20 cellular contexts compared by ENCODE assay signal in the genomic region with DNA sequence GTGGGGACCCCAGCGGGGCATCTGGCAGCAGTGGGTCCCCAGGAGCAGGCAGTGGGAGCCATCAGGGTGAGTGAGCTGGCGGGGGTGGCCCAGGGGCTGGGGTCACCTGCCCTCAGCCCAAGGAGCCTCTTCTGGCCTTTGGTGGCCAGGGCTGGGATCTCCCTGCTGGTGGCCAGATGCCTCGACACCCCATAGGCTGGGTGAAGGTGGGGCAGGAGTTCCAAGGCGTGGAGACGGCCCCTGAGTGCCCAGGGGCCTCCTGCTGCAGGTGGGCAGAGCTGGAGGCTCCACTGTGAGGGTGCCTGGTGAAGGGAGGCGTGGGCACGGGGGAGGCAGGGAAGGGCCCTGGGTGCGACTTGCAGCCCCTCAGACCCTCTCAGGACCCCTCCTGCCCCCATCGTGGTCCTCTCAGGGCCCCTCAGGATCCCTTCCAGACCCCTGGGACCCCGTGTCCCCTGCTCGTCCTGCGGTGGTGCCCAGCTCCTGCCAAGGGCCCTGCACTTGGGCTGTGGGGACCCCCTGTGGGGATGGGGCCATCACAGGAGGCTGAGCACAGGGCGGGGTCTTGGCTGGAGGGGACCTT. TPM values are rescaled to one million over a fixed set of nuclear protein-coding genes. Genes with fewer than 3 reads are reported as not detected.
A peak's percentile ranks its signal among the peaks of the same experiment; 100 is the strongest.
DNase-seq lines count a peak whose midpoint lies in the region; ATAC-seq and TF ChIP-seq lines count a peak whose summit lies in the region.
"Had no signal": no experiment of that assay in that cellular context is flagged by ENCODE, and none has a peak within 500 bp of the region (broad histone marks: within the 10 kb centered on the region; RNA-seq: fewer than 3 reads in every experiment).

No MANE protein-coding gene starts in this region.

- H3K4me3 ChIP-seq in osteoblast (ENCODE audit: insufficient read depth, low read length) (no peak overlapping the region), foreskin fibroblast (ENCODE audit: low read depth in 1 of 2, low read length in 2 of 2) (no peak overlapping the region)
- H3K4me3 ChIP-seq: prostate gland had no signal

- H3K27me3 ChIP-seq in H9 (ENCODE audit: insufficient read depth, low read length) (no peaks in the 10 kb centered on the region), osteoblast (ENCODE audit: insufficient read depth, low read length) (no peaks in the 10 kb centered on the region)

- no peak overlapping the region for H3K4me3 Mint-ChIP-seq in H9
- H3K4me3 Mint-ChIP-seq in effector memory CD8-positive, alpha-beta T cell, result no peak overlapping the region
- H3K4me3 Mint-ChIP-seq: stimulated activated memory B cell treated with anti-CD40 and anti-IgM and Interleukin-4, amounts not matched to agents 10 μg/mL and 1 μg/mL and 100 μg/mL, for 72 hours had no signal

- WGBS in H9 (ENCODE audit: extremely low coverage, insufficient read length, low lambda C conversion rate), result no CpG with 5 or more reads among the region's 13 CpGs

- no peaks in the 10 kb centered on the region for H3K23me2 ChIP-seq in H9 (ENCODE audit: insufficient read length, low read depth, low read length, poor library complexity, severe bottlenecking)

- H3K36me3 Mint-ChIP-seq in H9 (ENCODE audit: insufficient read depth in 1 of 3, low read depth in 3 of 3), result peaks cover 2 to 12% (median 5%) of the 10 kb centered on the region in 3 experiments; a peak in 6 of 7 replicates
- H3K36me3 Mint-ChIP-seq in effector memory CD8-positive, alpha-beta T cell (ENCODE audit: insufficient read depth), result peaks cover 25% of the 10 kb centered on the region

- no peak overlapping the region for H3T11ph ChIP-seq in H9 (ENCODE audit: low read length)

- H3K27ac Mint-ChIP-seq in H9, result no peak overlapping the region
- peak overlapping the region; percentile 89 to 98 for H3K27ac Mint-ChIP-seq in effector memory CD8-positive, alpha-beta T cell

- H3K27me3 Mint-ChIP-seq in H9 (ENCODE audit: low read depth), result peaks cover 4% of the 10 kb centered on the region
- no peaks in the 10 kb centered on the region for H3K27me3 Mint-ChIP-seq in effector memory CD8-positive, alpha-beta T cell
- H3K27me3 Mint-ChIP-seq: CD4-positive, CD25-positive, alpha-beta regulatory T cell; naive thymus-derived CD4-positive, alpha-beta T cell had no signal

- peaks cover 13 to 35% of the 10 kb centered on the region in 2 experiments for H3K9me3 Mint-ChIP-seq in H9
- H3K9me3 Mint-ChIP-seq in effector memory CD8-positive, alpha-beta T cell, result no peaks in the 10 kb centered on the region

- H2BK5ac ChIP-seq in H9 (ENCODE audit: insufficient read length, low read length), result no peak overlapping the region

- no peak for TF ChIP-seq CTCF in H9 (conservative IDR thresholded peaks at IDR 0.05)
- TF ChIP-seq CTCF in osteoblast (IDR thresholded peaks at IDR 0.05; ENCODE audit: extremely low read depth, low read depth, low read length), result no peak
- TF ChIP-seq CTCF in foreskin fibroblast (IDR thresholded peaks at IDR 0.05; ENCODE audit: low read depth, low read length), result no peak

- no peak overlapping the region for H4K91ac ChIP-seq in H9 (ENCODE audit: insufficient read length, low read depth, low read length)

- no peak for ATAC-seq in effector memory CD8-positive, alpha-beta T cell (replicated peaks)
- no peak for ATAC-seq in HG03521 (IDR thresholded peaks at IDR 0.05; ENCODE audit: unreplicated experiment)
- ATAC-seq: naive thymus-derived CD4-positive, alpha-beta T cell; stimulated activated memory B cell treated with anti-CD40 and anti-IgM and Interleukin-4, amounts not matched to agents 10 μg/mL and 1 μg/mL and 100 μg/mL, for 72 hours had no signal

- H3K4me2 ChIP-seq in H9 (ENCODE audit: insufficient read depth, insufficient read length, low read length) (no peak overlapping the region), osteoblast (ENCODE audit: insufficient read depth, low read length) (no peak overlapping the region)

- no peak overlapping the region for H3K9ac ChIP-seq in H9 (ENCODE audit: extremely low read depth, insufficient read length, low read length)

- H3K23ac ChIP-seq in H9 (ENCODE audit: insufficient read length, low read depth, low read length), result no peak overlapping the region

- H2BK15ac ChIP-seq in H9 (ENCODE audit: low read depth, low read length), result no peak overlapping the region

- no peak overlapping the region for H2AK5ac ChIP-seq in H9 (ENCODE audit: insufficient read length, low read length)

- H3K27ac ChIP-seq in H9 (ENCODE audit: insufficient read length, low read depth, low read length) (no peak overlapping the region), osteoblast (ENCODE audit: low read depth, low read length) (no peak overlapping the region)
- H3K27ac ChIP-seq: prostate gland had no signal

- H3K56ac ChIP-seq in H9 (ENCODE audit: insufficient read length, low read depth, low read length), result no peak overlapping the region

- no peak overlapping the region for H2BK120ac ChIP-seq in H9 (ENCODE audit: low read depth, low read length, poor library complexity, severe bottlenecking)

- H3K36me3 ChIP-seq in osteoblast (ENCODE audit: insufficient read depth, low read length), result no peaks in the 10 kb centered on the region
- H3K36me3 ChIP-seq: prostate gland had no signal

- H3K79me2 ChIP-seq in H9 (ENCODE audit: insufficient read depth, low read length) (no peaks in the 10 kb centered on the region), osteoblast (ENCODE audit: insufficient read depth, low read length) (no peaks in the 10 kb centered on the region)

- H4K20me1 ChIP-seq in H9 (ENCODE audit: control insufficient read depth, insufficient read depth, insufficient read length), result no peaks in the 10 kb centered on the region
- H4K20me1 ChIP-seq in osteoblast (ENCODE audit: insufficient read depth, low read length), result no peaks in the 10 kb centered on the region

- no peak overlapping the region for H3K4ac ChIP-seq in H9 (ENCODE audit: low read depth, low read length)

- H2AFZ ChIP-seq in H9 (ENCODE audit: low read length) (no peak overlapping the region), osteoblast (ENCODE audit: low read length) (no peak overlapping the region)

- peak; percentile 58 for DNase-seq in activated effector memory CD4-positive, alpha-beta T cell treated with anti-CD3 and anti-CD28 coated beads, Interleukin-2, amount 50 U/mL, for 16 hours
- DNase-seq in activated effector memory CD4-positive, alpha-beta T cell treated with Interleukin-2 at 50 U/mL for 16 hours, result no peak
- peak; percentile 4 for DNase-seq in H9
- no peak for DNase-seq in effector memory CD8-positive, alpha-beta T cell
- peak; percentile 39 for DNase-seq in osteoblast (ENCODE audit: insufficient read length, low spot score, missing footprints)
- no peak for DNase-seq in stimulated activated CD4-positive, alpha-beta T cell treated with anti-CD3 and anti-CD28 coated beads, Interleukin-1b, Interleukin-23, amount 100 ng/mL, for 48 hours
- no peak for DNase-seq in foreskin fibroblast
- DNase-seq: activated CD4-positive, alpha-beta T cell treated with anti-CD3 and anti-CD28 coated beads for 4 hours; activated CD8-positive, alpha-beta memory T cell treated with anti-CD3 and anti-CD28 coated beads, Interleukin-2, amount 50 U/mL, for 48 hours; CD4-positive, CD25-positive, alpha-beta regulatory T cell; DMS53; Kasumi-1; NCI-H526 treated with DMSO at 0.1 percent for 48 hours; OCI-M1; trophoblast cell had no signal

- H3K4me1 ChIP-seq in H9 (ENCODE audit: insufficient read depth, low read length) (no peaks in the 10 kb centered on the region), osteoblast (ENCODE audit: insufficient read depth, low read length) (peaks cover 5% of the 10 kb centered on the region)
- H3K4me1 ChIP-seq: prostate gland had no signal

- no peak overlapping the region for H4K5ac ChIP-seq in H9 (ENCODE audit: insufficient read length, low read depth, low read length)

- no peak overlapping the region for H4K8ac ChIP-seq in H9 (replicated peaks; ENCODE audit: insufficient read length, low read depth, low read length)

- no peak overlapping the region for H3K18ac ChIP-seq in H9 (ENCODE audit: insufficient read length, low read depth, low read length)

- no peaks in the 10 kb centered on the region for H3K79me1 ChIP-seq in H9 (ENCODE audit: insufficient read depth, low read depth, low read length, poor library complexity, severe bottlenecking)

- H3K4me1 Mint-ChIP-seq in H9, result peaks cover 0 to 13% of the 10 kb centered on the region in 2 experiments; a peak in 2 of 4 replicates
- peaks cover 42 to 43% of the 10 kb centered on the region in 2 donors for H3K4me1 Mint-ChIP-seq in effector memory CD8-positive, alpha-beta T cell (ENCODE audit: low read depth in 2 of 2)

- H2BK20ac ChIP-seq in H9 (ENCODE audit: low read depth, low read length, poor library complexity, severe bottlenecking), result no peak overlapping the region

- H2BK12ac ChIP-seq in H9 (ENCODE audit: insufficient read length, low read depth, low read length), result no peak overlapping the region

- H3K14ac ChIP-seq in H9 (ENCODE audit: insufficient read depth, low read length), result no peak overlapping the region

- H3K9me3 ChIP-seq in H9 (ENCODE audit: control insufficient read depth, low read depth, low read length) (no peaks in the 10 kb centered on the region), osteoblast (ENCODE audit: low read depth, low read length) (no peaks in the 10 kb centered on the region)
- H3K9me3 ChIP-seq: prostate gland had no signal

RNA-seq across cellular contexts. Expression of a gene that starts 5.0 kb away (rescaled TPM):
- total RNA-seq in H9 (2021) (0.66 and 1.4 TPM in 2 replicates), osteoblast (1.1 and 1.5 TPM in 2 replicates)
- total RNA-seq: SK-MEL-5 had no signal

RNA-seq across cellular contexts. Expression of a gene that starts 33.7 kb away (rescaled TPM):
- total RNA-seq in H9 (2021) (45.0 and 47.4 TPM in 2 replicates), osteoblast (21.0 and 22.1 TPM in 2 replicates)

RNA-seq across cellular contexts. Expression of a gene that starts 52.0 kb away (rescaled TPM):
- 22.5 and 24.7 TPM in 2 replicates for total RNA-seq in H9 (2021)
- 13.0 and 14.7 TPM in 2 replicates for total RNA-seq in osteoblast

Comparison
In these comparisons a context has a peak if more than half of its experiments do, and no peak if none do; other contexts are left out.
1. DNase-seq: peak in activated effector memory CD4-positive, alpha-beta T cell treated with anti-CD3 and anti-CD28 coated beads, Interleukin-2, amount 50 U/mL, for 16 hours (single experiment), H9 (single experiment) and osteoblast (single experiment); none in activated effector memory CD4-positive, alpha-beta T cell treated with Interleukin-2 at 50 U/mL for 16 hours (single experiment), effector memory CD8-positive, alpha-beta T cell (0 of 3), stimulated activated CD4-positive, alpha-beta T cell treated with anti-CD3 and anti-CD28 coated beads, Interleukin-1b, Interleukin-23, amount 100 ng/mL, for 48 hours (single experiment) and foreskin fibroblast (0 of 2).
2. H3K27ac Mint-ChIP-seq: peak in effector memory CD8-positive, alpha-beta T cell (2 of 2); none in H9 (0 of 3).